ENCODE assay signal across 2 cellular contexts in the genomic region with DNA sequence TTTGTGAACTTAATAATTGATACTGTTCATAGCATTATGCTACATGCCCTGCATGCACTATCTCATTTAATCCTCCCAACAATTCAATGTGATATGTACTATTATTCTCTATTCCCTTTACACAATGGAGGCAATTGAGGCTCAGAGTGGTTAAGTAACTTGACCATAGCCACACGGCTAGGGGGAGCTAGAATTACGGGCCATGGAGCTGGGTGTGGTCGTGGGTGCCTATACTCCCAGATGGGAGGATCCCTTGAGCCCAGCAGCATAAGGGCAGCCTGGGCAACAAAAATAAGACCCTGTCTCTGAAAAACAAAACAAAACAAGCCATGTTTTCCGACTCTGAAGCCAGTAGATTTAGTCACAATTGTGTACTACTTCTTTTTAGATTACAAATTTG.
TF ChIP-seq lines count a peak whose summit lies in the region.

No MANE protein-coding gene starts in this region.

TF ChIP-seq in HepG2, 621 proteins besides CTCF, POLR2A, EP300 and RAD21:
- TF ChIP-seq MBNL3 (CRISPR knock-in tag; conservative IDR thresholded peaks at IDR 0.05) (no peak), ZNF496 (CRISPR knock-in tag; IDR thresholded peaks at IDR 0.05; ENCODE audit: insufficient replicate concordance) (no peak), MED8 (CRISPR knock-in tag; IDR thresholded peaks at IDR 0.05; ENCODE audit: insufficient replicate concordance) (no peak), ZBTB42 (CRISPR knock-in tag; IDR thresholded peaks at IDR 0.05) (no peak), ZNF768 (CRISPR knock-in tag; IDR thresholded peaks at IDR 0.05) (peak; percentile 63; the same call in 1 of the 2 replicates)
- TF ChIP-seq, protein P1, sequence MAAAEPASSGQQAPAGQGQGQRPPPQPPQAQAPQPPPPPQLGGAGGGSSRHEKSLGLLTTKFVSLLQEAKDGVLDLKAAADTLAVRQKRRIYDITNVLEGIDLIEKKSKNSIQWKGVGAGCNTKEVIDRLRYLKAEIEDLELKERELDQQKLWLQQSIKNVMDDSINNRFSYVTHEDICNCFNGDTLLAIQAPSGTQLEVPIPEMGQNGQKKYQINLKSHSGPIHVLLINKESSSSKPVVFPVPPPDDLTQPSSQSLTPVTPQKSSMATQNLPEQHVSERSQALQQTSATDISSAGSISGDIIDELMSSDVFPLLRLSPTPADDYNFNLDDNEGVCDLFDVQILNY (CRISPR knock-in tag; conservative IDR thresholded peaks at IDR 0.05) = no peak
- TF ChIP-seq, protein P2, sequence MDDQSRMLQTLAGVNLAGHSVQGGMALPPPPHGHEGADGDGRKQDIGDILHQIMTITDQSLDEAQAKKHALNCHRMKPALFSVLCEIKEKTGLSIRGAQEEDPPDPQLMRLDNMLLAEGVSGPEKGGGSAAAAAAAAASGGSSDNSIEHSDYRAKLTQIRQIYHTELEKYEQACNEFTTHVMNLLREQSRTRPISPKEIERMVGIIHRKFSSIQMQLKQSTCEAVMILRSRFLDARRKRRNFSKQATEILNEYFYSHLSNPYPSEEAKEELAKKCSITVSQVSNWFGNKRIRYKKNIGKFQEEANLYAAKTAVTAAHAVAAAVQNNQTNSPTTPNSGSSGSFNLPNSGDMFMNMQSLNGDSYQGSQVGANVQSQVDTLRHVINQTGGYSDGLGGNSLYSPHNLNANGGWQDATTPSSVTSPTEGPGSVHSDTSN (CRISPR knock-in tag; IDR thresholded peaks at IDR 0.05; ENCODE audit: borderline replicate concordance) = no peak

TF ChIP-seq in WTC11, 78 proteins besides CTCF, POLR2A, EP300 and RAD21:
- TF ChIP-seq, protein P3, sequence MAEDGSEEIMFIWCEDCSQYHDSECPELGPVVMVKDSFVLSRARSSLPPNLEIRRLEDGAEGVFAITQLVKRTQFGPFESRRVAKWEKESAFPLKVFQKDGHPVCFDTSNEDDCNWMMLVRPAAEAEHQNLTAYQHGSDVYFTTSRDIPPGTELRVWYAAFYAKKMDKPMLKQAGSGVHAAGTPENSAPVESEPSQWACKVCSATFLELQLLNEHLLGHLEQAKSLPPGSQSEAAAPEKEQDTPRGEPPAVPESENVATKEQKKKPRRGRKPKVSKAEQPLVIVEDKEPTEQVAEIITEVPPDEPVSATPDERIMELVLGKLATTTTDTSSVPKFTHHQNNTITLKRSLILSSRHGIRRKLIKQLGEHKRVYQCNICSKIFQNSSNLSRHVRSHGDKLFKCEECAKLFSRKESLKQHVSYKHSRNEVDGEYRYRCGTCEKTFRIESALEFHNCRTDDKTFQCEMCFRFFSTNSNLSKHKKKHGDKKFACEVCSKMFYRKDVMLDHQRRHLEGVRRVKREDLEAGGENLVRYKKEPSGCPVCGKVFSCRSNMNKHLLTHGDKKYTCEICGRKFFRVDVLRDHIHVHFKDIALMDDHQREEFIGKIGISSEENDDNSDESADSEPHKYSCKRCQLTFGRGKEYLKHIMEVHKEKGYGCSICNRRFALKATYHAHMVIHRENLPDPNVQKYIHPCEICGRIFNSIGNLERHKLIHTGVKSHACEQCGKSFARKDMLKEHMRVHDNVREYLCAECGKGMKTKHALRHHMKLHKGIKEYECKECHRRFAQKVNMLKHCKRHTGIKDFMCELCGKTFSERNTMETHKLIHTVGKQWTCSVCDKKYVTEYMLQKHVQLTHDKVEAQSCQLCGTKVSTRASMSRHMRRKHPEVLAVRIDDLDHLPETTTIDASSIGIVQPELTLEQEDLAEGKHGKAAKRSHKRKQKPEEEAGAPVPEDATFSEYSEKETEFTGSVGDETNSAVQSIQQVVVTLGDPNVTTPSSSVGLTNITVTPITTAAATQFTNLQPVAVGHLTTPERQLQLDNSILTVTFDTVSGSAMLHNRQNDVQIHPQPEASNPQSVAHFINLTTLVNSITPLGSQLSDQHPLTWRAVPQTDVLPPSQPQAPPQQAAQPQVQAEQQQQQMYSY (CRISPR knock-in tag; IDR thresholded peaks at IDR 0.05) = no peak
- TF ChIP-seq, protein P4, sequence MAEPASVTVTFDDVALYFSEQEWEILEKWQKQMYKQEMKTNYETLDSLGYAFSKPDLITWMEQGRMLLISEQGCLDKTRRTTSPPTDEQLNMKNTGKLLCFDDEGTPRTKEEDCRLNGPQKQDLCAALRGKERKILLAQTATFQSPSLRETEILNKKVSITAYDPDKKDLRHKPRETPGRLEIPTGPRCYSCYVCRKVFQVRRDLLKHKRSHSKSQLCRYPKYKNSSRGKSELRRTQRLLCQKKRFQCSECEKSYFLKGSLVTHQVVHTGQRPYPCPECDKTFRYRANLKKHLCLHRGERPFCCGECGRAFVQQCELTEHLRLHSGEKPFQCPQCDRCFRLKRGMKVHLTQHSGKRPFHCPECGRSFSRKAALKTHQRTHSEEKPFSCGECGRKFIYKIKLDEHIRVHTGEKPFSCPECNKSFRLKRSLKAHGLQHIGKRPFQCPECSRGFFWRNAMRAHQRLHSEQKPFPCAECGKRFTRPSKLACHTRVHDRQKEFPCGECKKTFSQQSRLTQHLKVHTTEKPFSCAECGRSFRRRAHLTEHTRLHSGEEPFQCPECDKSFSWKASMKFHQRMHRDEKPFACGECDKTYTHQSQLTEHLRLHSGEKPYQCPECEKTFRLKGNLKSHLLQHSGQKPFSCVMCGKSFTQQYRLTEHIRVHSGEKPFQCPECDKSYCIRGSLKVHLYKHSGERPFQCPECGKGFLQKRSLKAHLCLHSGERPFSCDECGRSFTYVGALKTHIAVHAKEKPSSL (CRISPR knock-in tag; conservative IDR thresholded peaks at IDR 0.05) = no peak
- TF ChIP-seq, protein P5, sequence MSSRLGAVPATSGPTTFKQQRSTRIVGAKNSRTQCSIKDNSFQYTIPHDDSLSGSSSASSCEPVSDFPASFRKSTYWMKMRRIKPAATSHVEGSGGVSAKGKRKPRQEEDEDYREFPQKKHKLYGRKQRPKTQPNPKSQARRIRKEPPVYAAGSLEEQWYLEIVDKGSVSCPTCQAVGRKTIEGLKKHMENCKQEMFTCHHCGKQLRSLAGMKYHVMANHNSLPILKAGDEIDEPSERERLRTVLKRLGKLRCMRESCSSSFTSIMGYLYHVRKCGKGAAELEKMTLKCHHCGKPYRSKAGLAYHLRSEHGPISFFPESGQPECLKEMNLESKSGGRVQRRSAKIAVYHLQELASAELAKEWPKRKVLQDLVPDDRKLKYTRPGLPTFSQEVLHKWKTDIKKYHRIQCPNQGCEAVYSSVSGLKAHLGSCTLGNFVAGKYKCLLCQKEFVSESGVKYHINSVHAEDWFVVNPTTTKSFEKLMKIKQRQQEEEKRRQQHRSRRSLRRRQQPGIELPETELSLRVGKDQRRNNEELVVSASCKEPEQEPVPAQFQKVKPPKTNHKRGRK (CRISPR knock-in tag; IDR thresholded peaks at IDR 0.05; ENCODE audit: borderline replicate concordance) = no peak
